Comparison of ENCODE assay signal across 7 cellular contexts in genomic region chr20:62875419-62876355, GRCh38. TPM values are rescaled to one million over a fixed set of nuclear protein-coding genes. Genes with fewer than 3 reads are reported as not detected.
A peak's percentile ranks its signal among the peaks of the same experiment; 100 is the strongest.
DNase-seq lines count a peak whose midpoint lies in the region; ATAC-seq and TF ChIP-seq lines count a peak whose summit lies in the region.

No MANE protein-coding gene starts in this region.

- no peaks in the 10 kb centered on the region for H3K9me3 Mint-ChIP-seq in activated T-helper 2 cell treated with anti-CD3 and anti-CD28 coated beads, Interferon-gamma antibody, Interleukin-2, Interleukin-4, amounts not matched to agents 10 μg/mL and 5 μg/mL and 100 μg/mL, durations not matched to agents 14 hours and 24 hours and 36 hours

- no peak overlapping the region for H3K4me3 Mint-ChIP-seq in activated T-helper 2 cell treated with anti-CD3 and anti-CD28 coated beads, Interferon-gamma antibody, Interleukin-2, Interleukin-4, amounts not matched to agents 10 μg/mL and 5 μg/mL and 100 μg/mL, durations not matched to agents 14 hours and 24 hours and 36 hours (ENCODE audit: low read depth)

- no peaks in the 10 kb centered on the region for H3K36me3 Mint-ChIP-seq in activated T-helper 2 cell treated with anti-CD3 and anti-CD28 coated beads, Interferon-gamma antibody, Interleukin-2, Interleukin-4, amounts not matched to agents 10 μg/mL and 5 μg/mL and 100 μg/mL, durations not matched to agents 14 hours and 24 hours and 36 hours (ENCODE audit: low read depth)

- no peak for TF ChIP-seq POLR2A in GM18505 (IDR thresholded peaks at IDR 0.05; ENCODE audit: borderline replicate concordance, extremely low read depth, insufficient read depth, insufficient read length)

- peaks cover 2% of the 10 kb centered on the region for H3K27me3 Mint-ChIP-seq in activated T-helper 2 cell treated with anti-CD3 and anti-CD28 coated beads, Interferon-gamma antibody, Interleukin-2, Interleukin-4, amounts not matched to agents 10 μg/mL and 5 μg/mL and 100 μg/mL, durations not matched to agents 14 hours and 24 hours and 36 hours (ENCODE audit: low read depth)

- DNase-seq in GM04504 (ENCODE audit: low read depth) (peak; percentile 79), NCI-H2107 treated with DMSO at 0.1 percent for 48 hours (lab: John Stamatoyannopoulos, UW; ENCODE audit: unreplicated experiment) (peak; percentile 82), Right ventricle myocardium superior (peak; percentile 89), pons (ENCODE audit: low spot score) (peak; percentile 72)
- DNase-seq in activated T-helper 2 cell treated with anti-CD3 and anti-CD28 coated beads, Interferon-gamma antibody, Interleukin-2, Interleukin-4, amounts not matched to agents 10 μg/mL and 5 μg/mL and 100 μg/mL, durations not matched to agents 14 hours and 24 hours and 36 hours (ENCODE audit: low spot score): no peak

- H3K27ac Mint-ChIP-seq in activated T-helper 2 cell treated with anti-CD3 and anti-CD28 coated beads, Interferon-gamma antibody, Interleukin-2, Interleukin-4, amounts not matched to agents 10 μg/mL and 5 μg/mL and 100 μg/mL, durations not matched to agents 14 hours and 24 hours and 36 hours: peak overlapping the region; percentile 2

- ATAC-seq in Right ventricle myocardium superior (ENCODE audit: poor library complexity) (peak; percentile 90), GM18505 (IDR thresholded peaks at IDR 0.05; ENCODE audit: unreplicated experiment) (no peak), GM19351 (IDR thresholded peaks at IDR 0.05; ENCODE audit: unreplicated experiment) (no peak)

- intact Hi-C loops in activated T-helper 2 cell treated with anti-CD3 and anti-CD28 coated beads, Interferon-gamma antibody, Interleukin-2, Interleukin-4, amounts not matched to agents 10 μg/mL and 5 μg/mL and 100 μg/mL, durations not matched to agents 14 hours and 24 hours and 36 hours (cut with micrococcal nuclease): no loop called here
- intact Hi-C loops in Right ventricle myocardium superior (cut with DNase I): no loop called here

- H3K4me1 Mint-ChIP-seq in activated T-helper 2 cell treated with anti-CD3 and anti-CD28 coated beads, Interferon-gamma antibody, Interleukin-2, Interleukin-4, amounts not matched to agents 10 μg/mL and 5 μg/mL and 100 μg/mL, durations not matched to agents 14 hours and 24 hours and 36 hours (ENCODE audit: low read depth): peaks cover 10% of the 10 kb centered on the region

RNA-seq across cellular contexts. Expression of gene TCFL5, which starts 14.1 kb away (rescaled TPM):
- total RNA-seq in activated T-helper 2 cell treated with anti-CD3 and anti-CD28 coated beads, Interferon-gamma antibody, Interleukin-2, Interleukin-4, amounts not matched to agents 10 μg/mL and 5 μg/mL and 100 μg/mL, durations not matched to agents 14 hours and 24 hours and 36 hours: 5.7 and 7.1 TPM in 2 replicates
- total RNA-seq in Right ventricle myocardium superior: 6.1 TPM

RNA-seq across cellular contexts. Expression of gene DIDO1, which starts 50.6 kb away (rescaled TPM):
- 57.9 and 59.8 TPM in 2 replicates for total RNA-seq in activated T-helper 2 cell treated with anti-CD3 and anti-CD28 coated beads, Interferon-gamma antibody, Interleukin-2, Interleukin-4, amounts not matched to agents 10 μg/mL and 5 μg/mL and 100 μg/mL, durations not matched to agents 14 hours and 24 hours and 36 hours
- total RNA-seq in Right ventricle myocardium superior: 32.3 TPM

RNA-seq across cellular contexts. Expression of gene COL9A3, which starts 58.8 kb away (rescaled TPM):
- total RNA-seq in activated T-helper 2 cell treated with anti-CD3 and anti-CD28 coated beads, Interferon-gamma antibody, Interleukin-2, Interleukin-4, amounts not matched to agents 10 μg/mL and 5 μg/mL and 100 μg/mL, durations not matched to agents 14 hours and 24 hours and 36 hours: 0.27 and 0.32 TPM in 2 replicates
- 2.7 TPM for total RNA-seq in Right ventricle myocardium superior
